In genomic region chr12:68933564-68933893, GRCh38 we compare ENCODE assay signal across 9 cellular contexts. TPM values are rescaled to one million over a fixed set of nuclear protein-coding genes. Genes with fewer than 3 reads are reported as not detected.
DNase-seq lines count a peak whose midpoint lies in the region; ATAC-seq and TF ChIP-seq lines count a peak whose summit lies in the region.
"Had no signal": no experiment of that assay in that cellular context is flagged by ENCODE, and none has a peak within 500 bp of the region (broad histone marks: within the 10 kb centered on the region; RNA-seq: fewer than 3 reads in every experiment).

No MANE protein-coding gene starts in this region.

- H3K9ac ChIP-seq in PC-3 (ENCODE audit: low read length): no peak overlapping the region

- TF ChIP-seq CTCF in PC-3 (conservative IDR thresholded peaks at IDR 0.05; ENCODE audit: low read depth, low read length) (no peak), nephron progenitor cell (IDR thresholded peaks at IDR 0.05) (no peak)

- H3K36me3 Mint-ChIP-seq in nephron progenitor cell (ENCODE audit: low read depth): no peaks in the 10 kb centered on the region
- H3K36me3 Mint-ChIP-seq: activated naive CD8-positive, alpha-beta T cell treated with anti-CD3 and anti-CD28 coated beads, Interleukin-2, amount 10 ng/mL, durations not matched to agents 7 days and 5 days had no signal

- BruUV-seq in PC-3 (replicated peaks; lab: Mats Ljungman, UMichigan): no TSS peak

- DNase-seq in Ammon's horn (ENCODE audit: low spot score) (peak; percentile 22), PC-3 (no peak), nephron progenitor cell (no peak), NCI-H526 (lab: John Stamatoyannopoulos, UW) (no peak), AG08396 (ENCODE audit: low spot score) (no peak)

- peaks cover 7% of the 10 kb centered on the region for H3K9me3 Mint-ChIP-seq in nephron progenitor cell
- H3K9me3 Mint-ChIP-seq: activated naive CD8-positive, alpha-beta T cell treated with anti-CD3 and anti-CD28 coated beads, Interleukin-2, amount 10 ng/mL, durations not matched to agents 7 days and 5 days had no signal

- H4K20me1 ChIP-seq in PC-3 (ENCODE audit: low read length): no peaks in the 10 kb centered on the region

- H3K4me1 ChIP-seq in PC-3 (ENCODE audit: insufficient read depth, low read length) (peaks cover 12% of the 10 kb centered on the region; the same call in 1 of the 2 replicates), esophagus (ENCODE audit: control insufficient read depth in 2 of 2, insufficient read depth in 2 of 2, low read length in 1 of 2) (peaks cover 0 to 7% of the 10 kb centered on the region in 2 donors)

- peak overlapping the region; percentile 97 for H2AFZ ChIP-seq in PC-3 (ENCODE audit: low read length)

- H3K9me3 ChIP-seq in PC-3 (ENCODE audit: low read length) (no peaks in the 10 kb centered on the region), esophagus (ENCODE audit: control insufficient read depth in 2 of 2, insufficient read depth in 1 of 2, low read depth in 1 of 2, low read length in 1 of 2) (peaks cover 0 to 5% of the 10 kb centered on the region in 2 donors)

- intact Hi-C loops in PC-3 (cut with micrococcal nuclease): loop anchor here (2.0 kb wide), 1 partner anchor 35 kb away; no protein-coding TSS in a partner anchor

- H3K4me2 ChIP-seq in PC-3 (ENCODE audit: low read length): peak overlapping the region; percentile 93

- no peaks in the 10 kb centered on the region for H3K79me2 ChIP-seq in PC-3 (ENCODE audit: low read length)

- no peaks in the 10 kb centered on the region for H3F3A ChIP-seq in PC-3 (ENCODE audit: low read length, unreplicated experiment)

- peak overlapping the region; percentile 83 for H3K4me3 ChIP-seq in PC-3 (ENCODE audit: low read length)
- H3K4me3 ChIP-seq in esophagus (ENCODE audit: low read depth in 1 of 2, low read length in 2 of 2): peak overlapping the region; percentile 68 to 80

- no peaks in the 10 kb centered on the region for H3K9me2 ChIP-seq in PC-3 (replicated peaks; ENCODE audit: low read length)

- CTCF ChIA-PET in PC-3 (lab: Charles Lee): interaction anchor here (0.6 kb wide), 1 partner anchor 62 kb away, joined by 3 read pairs; no protein-coding TSS in a partner anchor

- H3K4me3 Mint-ChIP-seq in nephron progenitor cell: peak overlapping the region; percentile 40

- H3K27me3 Mint-ChIP-seq in nephron progenitor cell (ENCODE audit: low read depth, poor library complexity): peaks cover 54% of the 10 kb centered on the region

- 13 to 14% methylated on average over 25 of the region's 25 CpGs for WGBS in esophagus, 2 donors

- POLR2A ChIA-PET in PC-3 (lab: Charles Lee; ENCODE audit: unreplicated experiment): no interaction called here

- H3K27me3 ChIP-seq in PC-3 (ENCODE audit: low read length): peaks cover 4% of the 10 kb centered on the region; the same call in 1 of the 2 replicates
- no peaks in the 10 kb centered on the region for H3K27me3 ChIP-seq in esophagus (ENCODE audit: control insufficient read depth in 1 of 2, insufficient read depth in 2 of 2, low read length in 2 of 2)

- ATAC-seq in PC-3: no peak
- no peak for ATAC-seq in GM21367 (IDR thresholded peaks at IDR 0.05; ENCODE audit: unreplicated experiment)
- ATAC-seq in HG02763 (IDR thresholded peaks at IDR 0.05; ENCODE audit: unreplicated experiment): no peak

- H3K27ac Mint-ChIP-seq in nephron progenitor cell: no peak overlapping the region
- H3K27ac Mint-ChIP-seq: activated naive CD8-positive, alpha-beta T cell treated with anti-CD3 and anti-CD28 coated beads, Interleukin-2, amount 10 ng/mL, durations not matched to agents 7 days and 5 days had no signal

- H3K27ac ChIP-seq in PC-3 (ENCODE audit: low read length): no peak overlapping the region
- peak overlapping the region in 1 of 2 donors; percentile 43 for H3K27ac ChIP-seq in esophagus (ENCODE audit: low read depth in 2 of 2, low read length in 1 of 2)

- H3K36me3 ChIP-seq in PC-3 (ENCODE audit: low read depth, low read length): no peaks in the 10 kb centered on the region
- no peaks in the 10 kb centered on the region for H3K36me3 ChIP-seq in esophagus (ENCODE audit: control insufficient read depth in 2 of 2, insufficient read depth in 2 of 2, low read length in 1 of 2)

- peaks cover 9% of the 10 kb centered on the region for H3K4me1 Mint-ChIP-seq in nephron progenitor cell

RNA-seq across cellular contexts. Expression of gene CPM, which starts 0.6 kb away (rescaled TPM):
- 3.1 and 5.3 TPM in 2 replicates for total RNA-seq in PC-3 (2014; rRNA removed)
- 1 to 10 TPM; 1.8 to 4.1 TPM for polyA plus RNA-seq in esophagus
